1 cellular context compared by ENCODE assay signal in the genomic region with DNA sequence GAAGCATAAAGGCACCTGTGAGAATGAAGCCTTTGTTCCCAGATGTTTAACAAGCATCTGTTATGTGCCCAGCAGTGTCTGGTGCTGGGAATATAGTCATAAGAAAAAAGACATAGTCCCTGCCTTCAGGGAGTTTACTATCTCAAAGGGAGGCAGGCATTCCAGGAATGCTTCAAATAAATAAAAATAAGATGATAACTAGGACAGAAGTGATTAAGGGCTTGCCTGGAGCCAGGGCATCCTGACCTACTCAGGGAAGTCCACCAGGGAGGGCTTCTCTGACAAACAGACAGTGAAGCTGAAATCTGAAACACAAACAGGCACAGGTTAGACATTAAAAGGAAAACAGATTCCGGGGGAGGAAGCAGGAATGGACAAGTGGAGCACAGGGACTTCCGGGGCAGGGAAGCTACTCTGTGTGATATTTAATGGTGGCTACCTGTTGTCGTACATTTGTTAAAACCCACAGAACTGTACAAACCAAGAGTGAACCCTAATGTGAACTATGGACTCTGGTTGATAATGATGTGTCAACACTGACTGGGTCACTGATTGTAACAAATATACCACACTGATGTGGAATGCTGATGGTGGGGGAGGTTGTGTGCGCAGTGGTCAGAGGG.
TF ChIP-seq lines count a peak whose summit lies in the region.

No MANE protein-coding gene starts in this region.

TF ChIP-seq in HepG2, 621 proteins besides CTCF, POLR2A, EP300 and RAD21 (continues in another document):
- TF ChIP-seq ZFP36L1 (CRISPR knock-in tag; IDR thresholded peaks at IDR 0.05) (no peak), HNF4G (IDR thresholded peaks at IDR 0.05; ENCODE audit: borderline replicate concordance, low read depth, low read length) (peak; percentile 98), HNF4G (CRISPR knock-in tag; IDR thresholded peaks at IDR 0.05; ENCODE audit: borderline replicate concordance, low read depth) (peak; percentile 76; the same call in 1 of the 2 replicates), ZNF451 (CRISPR knock-in tag; IDR thresholded peaks at IDR 0.05) (no peak), ZNF557 (CRISPR knock-in tag; IDR thresholded peaks at IDR 0.05) (no peak), ZNF619 (CRISPR knock-in tag; IDR thresholded peaks at IDR 0.05) (no peak), ZNF660 (CRISPR knock-in tag; IDR thresholded peaks at IDR 0.05; ENCODE audit: borderline replicate concordance, low read depth) (no peak), JUNB (CRISPR knock-in tag; IDR thresholded peaks at IDR 0.05; ENCODE audit: borderline replicate concordance) (peak; percentile 68; the same call in 1 of the 2 replicates), MTA1 (CRISPR knock-in tag; IDR thresholded peaks at IDR 0.05; ENCODE audit: borderline replicate concordance) (no peak), ATM (IDR thresholded peaks at IDR 0.05; ENCODE audit: borderline replicate concordance) (no peak), ZNF34 (CRISPR knock-in tag; IDR thresholded peaks at IDR 0.05; ENCODE audit: borderline replicate concordance) (no peak), KDM1A (CRISPR knock-in tag; IDR thresholded peaks at IDR 0.05) (peak; percentile 69), KDM3A (CRISPR knock-in tag; IDR thresholded peaks at IDR 0.05; ENCODE audit: low read depth) (peak; percentile 68; the same call in 1 of the 2 replicates), SIX4 (CRISPR knock-in tag; IDR thresholded peaks at IDR 0.05) (peak; percentile 83), SKI (IDR thresholded peaks at IDR 0.05; ENCODE audit: partially characterized antibody) (peak; percentile 27), KAT8 (CRISPR knock-in tag; IDR thresholded peaks at IDR 0.05) (peak; percentile 86), ZKSCAN1 (IDR thresholded peaks at IDR 0.05; ENCODE audit: low read length) (0 out of 2 replicates have a peak, but pooled peaks have one; percentile 21), ZNF124 (CRISPR knock-in tag; IDR thresholded peaks at IDR 0.05) (no peak), GFI1 (CRISPR knock-in tag; IDR thresholded peaks at IDR 0.05; ENCODE audit: borderline replicate concordance) (no peak; the same call in none of the 2 replicates), BHLHE40 (IDR thresholded peaks at IDR 0.05; ENCODE audit: low read length) (peak; percentile 79)
- TF ChIP-seq, protein P1, sequence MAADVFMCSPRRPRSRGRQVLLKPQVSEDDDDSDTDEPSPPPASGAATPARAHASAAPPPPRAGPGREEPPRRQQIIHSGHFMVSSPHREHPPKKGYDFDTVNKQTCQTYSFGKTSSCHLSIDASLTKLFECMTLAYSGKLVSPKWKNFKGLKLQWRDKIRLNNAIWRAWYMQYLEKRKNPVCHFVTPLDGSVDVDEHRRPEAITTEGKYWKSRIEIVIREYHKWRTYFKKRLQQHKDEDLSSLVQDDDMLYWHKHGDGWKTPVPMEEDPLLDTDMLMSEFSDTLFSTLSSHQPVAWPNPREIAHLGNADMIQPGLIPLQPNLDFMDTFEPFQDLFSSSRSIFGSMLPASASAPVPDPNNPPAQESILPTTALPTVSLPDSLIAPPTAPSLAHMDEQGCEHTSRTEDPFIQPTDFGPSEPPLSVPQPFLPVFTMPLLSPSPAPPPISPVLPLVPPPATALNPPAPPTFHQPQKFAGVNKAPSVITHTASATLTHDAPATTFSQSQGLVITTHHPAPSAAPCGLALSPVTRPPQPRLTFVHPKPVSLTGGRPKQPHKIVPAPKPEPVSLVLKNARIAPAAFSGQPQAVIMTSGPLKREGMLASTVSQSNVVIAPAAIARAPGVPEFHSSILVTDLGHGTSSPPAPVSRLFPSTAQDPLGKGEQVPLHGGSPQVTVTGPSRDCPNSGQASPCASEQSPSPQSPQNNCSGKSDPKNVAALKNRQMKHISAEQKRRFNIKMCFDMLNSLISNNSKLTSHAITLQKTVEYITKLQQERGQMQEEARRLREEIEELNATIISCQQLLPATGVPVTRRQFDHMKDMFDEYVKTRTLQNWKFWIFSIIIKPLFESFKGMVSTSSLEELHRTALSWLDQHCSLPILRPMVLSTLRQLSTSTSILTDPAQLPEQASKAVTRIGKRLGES (CRISPR knock-in tag; IDR thresholded peaks at IDR 0.05; ENCODE audit: borderline replicate concordance): no peak
- TF ChIP-seq, protein P2, sequence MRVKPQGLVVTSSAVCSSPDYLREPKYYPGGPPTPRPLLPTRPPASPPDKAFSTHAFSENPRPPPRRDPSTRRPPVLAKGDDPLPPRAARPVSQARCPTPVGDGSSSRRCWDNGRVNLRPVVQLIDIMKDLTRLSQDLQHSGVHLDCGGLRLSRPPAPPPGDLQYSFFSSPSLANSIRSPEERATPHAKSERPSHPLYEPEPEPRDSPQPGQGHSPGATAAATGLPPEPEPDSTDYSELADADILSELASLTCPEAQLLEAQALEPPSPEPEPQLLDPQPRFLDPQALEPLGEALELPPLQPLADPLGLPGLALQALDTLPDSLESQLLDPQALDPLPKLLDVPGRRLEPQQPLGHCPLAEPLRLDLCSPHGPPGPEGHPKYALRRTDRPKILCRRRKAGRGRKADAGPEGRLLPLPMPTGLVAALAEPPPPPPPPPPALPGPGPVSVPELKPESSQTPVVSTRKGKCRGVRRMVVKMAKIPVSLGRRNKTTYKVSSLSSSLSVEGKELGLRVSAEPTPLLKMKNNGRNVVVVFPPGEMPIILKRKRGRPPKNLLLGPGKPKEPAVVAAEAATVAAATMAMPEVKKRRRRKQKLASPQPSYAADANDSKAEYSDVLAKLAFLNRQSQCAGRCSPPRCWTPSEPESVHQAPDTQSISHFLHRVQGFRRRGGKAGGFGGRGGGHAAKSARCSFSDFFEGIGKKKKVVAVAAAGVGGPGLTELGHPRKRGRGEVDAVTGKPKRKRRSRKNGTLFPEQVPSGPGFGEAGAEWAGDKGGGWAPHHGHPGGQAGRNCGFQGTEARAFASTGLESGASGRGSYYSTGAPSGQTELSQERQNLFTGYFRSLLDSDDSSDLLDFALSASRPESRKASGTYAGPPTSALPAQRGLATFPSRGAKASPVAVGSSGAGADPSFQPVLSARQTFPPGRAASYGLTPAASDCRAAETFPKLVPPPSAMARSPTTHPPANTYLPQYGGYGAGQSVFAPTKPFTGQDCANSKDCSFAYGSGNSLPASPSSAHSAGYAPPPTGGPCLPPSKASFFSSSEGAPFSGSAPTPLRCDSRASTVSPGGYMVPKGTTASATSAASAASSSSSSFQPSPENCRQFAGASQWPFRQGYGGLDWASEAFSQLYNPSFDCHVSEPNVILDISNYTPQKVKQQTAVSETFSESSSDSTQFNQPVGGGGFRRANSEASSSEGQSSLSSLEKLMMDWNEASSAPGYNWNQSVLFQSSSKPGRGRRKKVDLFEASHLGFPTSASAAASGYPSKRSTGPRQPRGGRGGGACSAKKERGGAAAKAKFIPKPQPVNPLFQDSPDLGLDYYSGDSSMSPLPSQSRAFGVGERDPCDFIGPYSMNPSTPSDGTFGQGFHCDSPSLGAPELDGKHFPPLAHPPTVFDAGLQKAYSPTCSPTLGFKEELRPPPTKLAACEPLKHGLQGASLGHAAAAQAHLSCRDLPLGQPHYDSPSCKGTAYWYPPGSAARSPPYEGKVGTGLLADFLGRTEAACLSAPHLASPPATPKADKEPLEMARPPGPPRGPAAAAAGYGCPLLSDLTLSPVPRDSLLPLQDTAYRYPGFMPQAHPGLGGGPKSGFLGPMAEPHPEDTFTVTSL (CRISPR knock-in tag; IDR thresholded peaks at IDR 0.05; ENCODE audit: borderline replicate concordance): peak; percentile 65; the same call in 1 of the 2 replicates
- TF ChIP-seq, protein P3, sequence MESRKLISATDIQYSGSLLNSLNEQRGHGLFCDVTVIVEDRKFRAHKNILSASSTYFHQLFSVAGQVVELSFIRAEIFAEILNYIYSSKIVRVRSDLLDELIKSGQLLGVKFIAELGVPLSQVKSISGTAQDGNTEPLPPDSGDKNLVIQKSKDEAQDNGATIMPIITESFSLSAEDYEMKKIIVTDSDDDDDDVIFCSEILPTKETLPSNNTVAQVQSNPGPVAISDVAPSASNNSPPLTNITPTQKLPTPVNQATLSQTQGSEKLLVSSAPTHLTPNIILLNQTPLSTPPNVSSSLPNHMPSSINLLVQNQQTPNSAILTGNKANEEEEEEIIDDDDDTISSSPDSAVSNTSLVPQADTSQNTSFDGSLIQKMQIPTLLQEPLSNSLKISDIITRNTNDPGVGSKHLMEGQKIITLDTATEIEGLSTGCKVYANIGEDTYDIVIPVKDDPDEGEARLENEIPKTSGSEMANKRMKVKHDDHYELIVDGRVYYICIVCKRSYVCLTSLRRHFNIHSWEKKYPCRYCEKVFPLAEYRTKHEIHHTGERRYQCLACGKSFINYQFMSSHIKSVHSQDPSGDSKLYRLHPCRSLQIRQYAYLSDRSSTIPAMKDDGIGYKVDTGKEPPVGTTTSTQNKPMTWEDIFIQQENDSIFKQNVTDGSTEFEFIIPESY (CRISPR knock-in tag; IDR thresholded peaks at IDR 0.05): peak; percentile 20; the same call in 1 of the 2 replicates
- TF ChIP-seq, protein P4, sequence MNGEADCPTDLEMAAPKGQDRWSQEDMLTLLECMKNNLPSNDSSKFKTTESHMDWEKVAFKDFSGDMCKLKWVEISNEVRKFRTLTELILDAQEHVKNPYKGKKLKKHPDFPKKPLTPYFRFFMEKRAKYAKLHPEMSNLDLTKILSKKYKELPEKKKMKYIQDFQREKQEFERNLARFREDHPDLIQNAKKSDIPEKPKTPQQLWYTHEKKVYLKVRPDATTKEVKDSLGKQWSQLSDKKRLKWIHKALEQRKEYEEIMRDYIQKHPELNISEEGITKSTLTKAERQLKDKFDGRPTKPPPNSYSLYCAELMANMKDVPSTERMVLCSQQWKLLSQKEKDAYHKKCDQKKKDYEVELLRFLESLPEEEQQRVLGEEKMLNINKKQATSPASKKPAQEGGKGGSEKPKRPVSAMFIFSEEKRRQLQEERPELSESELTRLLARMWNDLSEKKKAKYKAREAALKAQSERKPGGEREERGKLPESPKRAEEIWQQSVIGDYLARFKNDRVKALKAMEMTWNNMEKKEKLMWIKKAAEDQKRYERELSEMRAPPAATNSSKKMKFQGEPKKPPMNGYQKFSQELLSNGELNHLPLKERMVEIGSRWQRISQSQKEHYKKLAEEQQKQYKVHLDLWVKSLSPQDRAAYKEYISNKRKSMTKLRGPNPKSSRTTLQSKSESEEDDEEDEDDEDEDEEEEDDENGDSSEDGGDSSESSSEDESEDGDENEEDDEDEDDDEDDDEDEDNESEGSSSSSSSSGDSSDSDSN (CRISPR knock-in tag; IDR thresholded peaks at IDR 0.05): no peak
- TF ChIP-seq, protein P5, sequence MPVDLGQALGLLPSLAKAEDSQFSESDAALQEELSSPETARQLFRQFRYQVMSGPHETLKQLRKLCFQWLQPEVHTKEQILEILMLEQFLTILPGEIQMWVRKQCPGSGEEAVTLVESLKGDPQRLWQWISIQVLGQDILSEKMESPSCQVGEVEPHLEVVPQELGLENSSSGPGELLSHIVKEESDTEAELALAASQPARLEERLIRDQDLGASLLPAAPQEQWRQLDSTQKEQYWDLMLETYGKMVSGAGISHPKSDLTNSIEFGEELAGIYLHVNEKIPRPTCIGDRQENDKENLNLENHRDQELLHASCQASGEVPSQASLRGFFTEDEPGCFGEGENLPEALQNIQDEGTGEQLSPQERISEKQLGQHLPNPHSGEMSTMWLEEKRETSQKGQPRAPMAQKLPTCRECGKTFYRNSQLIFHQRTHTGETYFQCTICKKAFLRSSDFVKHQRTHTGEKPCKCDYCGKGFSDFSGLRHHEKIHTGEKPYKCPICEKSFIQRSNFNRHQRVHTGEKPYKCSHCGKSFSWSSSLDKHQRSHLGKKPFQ (CRISPR knock-in tag; IDR thresholded peaks at IDR 0.05; ENCODE audit: insufficient replicate concordance): peak; percentile 91
- TF ChIP-seq, protein P6, sequence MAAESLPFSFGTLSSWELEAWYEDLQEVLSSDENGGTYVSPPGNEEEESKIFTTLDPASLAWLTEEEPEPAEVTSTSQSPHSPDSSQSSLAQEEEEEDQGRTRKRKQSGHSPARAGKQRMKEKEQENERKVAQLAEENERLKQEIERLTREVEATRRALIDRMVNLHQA (CRISPR knock-in tag; IDR thresholded peaks at IDR 0.05): no peak
- TF ChIP-seq, protein P7, sequence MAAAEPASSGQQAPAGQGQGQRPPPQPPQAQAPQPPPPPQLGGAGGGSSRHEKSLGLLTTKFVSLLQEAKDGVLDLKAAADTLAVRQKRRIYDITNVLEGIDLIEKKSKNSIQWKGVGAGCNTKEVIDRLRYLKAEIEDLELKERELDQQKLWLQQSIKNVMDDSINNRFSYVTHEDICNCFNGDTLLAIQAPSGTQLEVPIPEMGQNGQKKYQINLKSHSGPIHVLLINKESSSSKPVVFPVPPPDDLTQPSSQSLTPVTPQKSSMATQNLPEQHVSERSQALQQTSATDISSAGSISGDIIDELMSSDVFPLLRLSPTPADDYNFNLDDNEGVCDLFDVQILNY (CRISPR knock-in tag; conservative IDR thresholded peaks at IDR 0.05): no peak
- TF ChIP-seq, protein P8, sequence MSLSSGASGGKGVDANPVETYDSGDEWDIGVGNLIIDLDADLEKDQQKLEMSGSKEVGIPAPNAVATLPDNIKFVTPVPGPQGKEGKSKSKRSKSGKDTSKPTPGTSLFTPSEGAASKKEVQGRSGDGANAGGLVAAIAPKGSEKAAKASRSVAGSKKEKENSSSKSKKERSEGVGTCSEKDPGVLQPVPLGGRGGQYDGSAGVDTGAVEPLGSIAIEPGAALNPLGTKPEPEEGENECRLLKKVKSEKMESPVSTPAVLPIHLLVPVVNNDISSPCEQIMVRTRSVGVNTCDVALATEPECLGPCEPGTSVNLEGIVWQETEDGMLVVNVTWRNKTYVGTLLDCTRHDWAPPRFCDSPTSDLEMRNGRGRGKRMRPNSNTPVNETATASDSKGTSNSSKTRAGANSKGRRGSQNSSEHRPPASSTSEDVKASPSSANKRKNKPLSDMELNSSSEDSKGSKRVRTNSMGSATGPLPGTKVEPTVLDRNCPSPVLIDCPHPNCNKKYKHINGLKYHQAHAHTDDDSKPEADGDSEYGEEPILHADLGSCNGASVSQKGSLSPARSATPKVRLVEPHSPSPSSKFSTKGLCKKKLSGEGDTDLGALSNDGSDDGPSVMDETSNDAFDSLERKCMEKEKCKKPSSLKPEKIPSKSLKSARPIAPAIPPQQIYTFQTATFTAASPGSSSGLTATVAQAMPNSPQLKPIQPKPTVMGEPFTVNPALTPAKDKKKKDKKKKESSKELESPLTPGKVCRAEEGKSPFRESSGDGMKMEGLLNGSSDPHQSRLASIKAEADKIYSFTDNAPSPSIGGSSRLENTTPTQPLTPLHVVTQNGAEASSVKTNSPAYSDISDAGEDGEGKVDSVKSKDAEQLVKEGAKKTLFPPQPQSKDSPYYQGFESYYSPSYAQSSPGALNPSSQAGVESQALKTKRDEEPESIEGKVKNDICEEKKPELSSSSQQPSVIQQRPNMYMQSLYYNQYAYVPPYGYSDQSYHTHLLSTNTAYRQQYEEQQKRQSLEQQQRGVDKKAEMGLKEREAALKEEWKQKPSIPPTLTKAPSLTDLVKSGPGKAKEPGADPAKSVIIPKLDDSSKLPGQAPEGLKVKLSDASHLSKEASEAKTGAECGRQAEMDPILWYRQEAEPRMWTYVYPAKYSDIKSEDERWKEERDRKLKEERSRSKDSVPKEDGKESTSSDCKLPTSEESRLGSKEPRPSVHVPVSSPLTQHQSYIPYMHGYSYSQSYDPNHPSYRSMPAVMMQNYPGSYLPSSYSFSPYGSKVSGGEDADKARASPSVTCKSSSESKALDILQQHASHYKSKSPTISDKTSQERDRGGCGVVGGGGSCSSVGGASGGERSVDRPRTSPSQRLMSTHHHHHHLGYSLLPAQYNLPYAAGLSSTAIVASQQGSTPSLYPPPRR (CRISPR knock-in tag; IDR thresholded peaks at IDR 0.05; ENCODE audit: borderline replicate concordance): peak; percentile 75
- TF ChIP-seq, protein P9, sequence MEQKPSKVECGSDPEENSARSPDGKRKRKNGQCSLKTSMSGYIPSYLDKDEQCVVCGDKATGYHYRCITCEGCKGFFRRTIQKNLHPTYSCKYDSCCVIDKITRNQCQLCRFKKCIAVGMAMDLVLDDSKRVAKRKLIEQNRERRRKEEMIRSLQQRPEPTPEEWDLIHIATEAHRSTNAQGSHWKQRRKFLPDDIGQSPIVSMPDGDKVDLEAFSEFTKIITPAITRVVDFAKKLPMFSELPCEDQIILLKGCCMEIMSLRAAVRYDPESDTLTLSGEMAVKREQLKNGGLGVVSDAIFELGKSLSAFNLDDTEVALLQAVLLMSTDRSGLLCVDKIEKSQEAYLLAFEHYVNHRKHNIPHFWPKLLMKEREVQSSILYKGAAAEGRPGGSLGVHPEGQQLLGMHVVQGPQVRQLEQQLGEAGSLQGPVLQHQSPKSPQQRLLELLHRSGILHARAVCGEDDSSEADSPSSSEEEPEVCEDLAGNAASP (CRISPR knock-in tag; IDR thresholded peaks at IDR 0.05; ENCODE audit: borderline replicate concordance): peak; percentile 79; the same call in 1 of the 2 replicates
